Comparison of ENCODE assay signal across 24 cellular contexts in the genomic region with DNA sequence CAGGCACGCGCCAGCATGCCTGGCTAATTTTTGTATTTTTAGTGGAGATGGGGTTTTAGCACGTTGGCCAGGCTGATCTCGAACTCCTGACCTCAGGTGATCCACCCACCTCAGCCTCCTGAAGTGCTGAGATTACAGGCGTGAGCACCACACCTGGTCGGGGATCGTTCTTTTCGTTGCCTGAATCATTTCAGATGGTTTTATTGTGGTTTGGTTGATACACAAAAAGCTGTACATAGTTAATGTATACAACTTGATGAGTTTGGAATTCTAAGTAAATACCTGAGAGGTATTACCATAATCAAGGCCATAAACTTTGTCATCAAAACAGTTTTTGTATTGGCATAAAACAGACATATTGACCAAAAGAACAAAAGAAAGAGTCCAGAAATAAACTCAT.
"Had no signal": no experiment of that assay in that cellular context is flagged by ENCODE, and none has a peak within 500 bp of the region (broad histone marks: within the 10 kb centered on the region; RNA-seq: fewer than 3 reads in every experiment).

No MANE protein-coding gene starts in this region.

- FAIRE-seq: keratinocyte had no signal

- H3K27me3 ChIP-seq: left lung, ovary, right atrium auricular region, tibial nerve, upper lobe of left lung had no signal

- H3K4me1 Mint-ChIP-seq: stimulated activated memory B cell treated with anti-CD40 and anti-IgM and Interleukin-4, amounts not matched to agents 10 μg/mL and 1 μg/mL and 100 μg/mL, for 72 hours had no signal

- H3K4me3 Mint-ChIP-seq: mesothelial cell of epicardium; naive thymus-derived CD4-positive, alpha-beta T cell; natural killer cell treated with Interleukin-12 subunit alpha and Interleukin-12 subunit beta and Interleukin-15 and Interleukin-18, amount 100 ng/mL, for 72 hours; stimulated activated memory B cell treated with anti-CD40 and anti-IgM and Interleukin-4, amounts not matched to agents 10 μg/mL and 1 μg/mL and 100 μg/mL, for 72 hours; stimulated activated naive CD8-positive, alpha-beta T cell treated with anti-CD3 and anti-CD28 coated beads, Interleukin-15, amount 100 ng/mL, for 72 hours had no signal

- H3K4me3 ChIP-seq: left lung, lower lobe of right lung, ovary, right atrium auricular region, skin epidermis, tibial nerve, upper lobe of left lung had no signal

- H3K27ac Mint-ChIP-seq: natural killer cell treated with Interleukin-12 subunit alpha and Interleukin-12 subunit beta and Interleukin-15 and Interleukin-18, amount 100 ng/mL, for 72 hours; progenitor cell of endocrine pancreas; stimulated activated memory B cell treated with anti-CD40 and anti-IgM and Interleukin-4, amounts not matched to agents 10 μg/mL and 1 μg/mL and 100 μg/mL, for 72 hours; stimulated activated naive CD8-positive, alpha-beta T cell treated with anti-CD3 and anti-CD28 coated beads, Interleukin-15, amount 100 ng/mL, for 72 hours had no signal

- H3K36me3 Mint-ChIP-seq: natural killer cell treated with Interleukin-12 subunit alpha and Interleukin-12 subunit beta and Interleukin-15 and Interleukin-18, amount 100 ng/mL, for 72 hours had no signal

- H3K9me3 ChIP-seq: left lung, lower lobe of right lung, ovary, right atrium auricular region, tibial nerve, upper lobe of left lung had no signal

- H3K27ac ChIP-seq: left lung, lower lobe of right lung, ovary, right atrium auricular region, skin epidermis, tibial nerve, upper lobe of left lung had no signal

- ATAC-seq: left cardiac atrium; left lung; lower lobe of right lung; naive thymus-derived CD4-positive, alpha-beta T cell; natural killer cell treated with Interleukin-12 subunit alpha and Interleukin-12 subunit beta and Interleukin-15 and Interleukin-18, amount 100 ng/mL, for 72 hours; sciatic nerve; stimulated activated memory B cell treated with anti-CD40 and anti-IgM and Interleukin-4, amounts not matched to agents 10 μg/mL and 1 μg/mL and 100 μg/mL, for 72 hours; stimulated activated naive CD8-positive, alpha-beta T cell treated with anti-CD3 and anti-CD28 coated beads, Interleukin-15, amount 100 ng/mL, for 72 hours had no signal

- DNase-seq: head of caudate nucleus; hippocampal formation; kidney glomerular epithelial cell; left cardiac atrium; left lung; lower lobe of right lung; naive thymus-derived CD4-positive, alpha-beta T cell; ovary; stimulated activated CD4-positive, alpha-beta T cell treated with anti-CD3 and anti-CD28 coated beads, Interleukin-12 subunit alpha, Interleukin-12 subunit beta, amount 100 ng/mL, for 4 hours; stimulated activated CD4-positive, alpha-beta T cell treated with anti-CD3 and anti-CD28 coated beads, Interleukin-15, amount 100 ng/mL, for 24 hours; stimulated activated CD4-positive, alpha-beta T cell treated with anti-CD3 and anti-CD28 coated beads, Interleukin-4, amount 100 ng/mL, for 24 hours; stimulated activated naive CD4-positive, alpha-beta T cell treated with Interleukin-2 at 50 U/mL for 16 hours; stimulated activated naive CD8-positive, alpha-beta T cell treated with anti-CD3 and anti-CD28 coated beads, Interleukin-15, amount 100 ng/mL, for 72 hours; substantia nigra; upper lobe of left lung had no signal

- H3K36me3 ChIP-seq: ovary had no signal

- H3K9me3 Mint-ChIP-seq: mesothelial cell of epicardium; natural killer cell treated with Interleukin-12 subunit alpha and Interleukin-12 subunit beta and Interleukin-15 and Interleukin-18, amount 100 ng/mL, for 72 hours; stimulated activated memory B cell treated with anti-CD40 and anti-IgM and Interleukin-4, amounts not matched to agents 10 μg/mL and 1 μg/mL and 100 μg/mL, for 72 hours; stimulated activated naive CD8-positive, alpha-beta T cell treated with anti-CD3 and anti-CD28 coated beads, Interleukin-15, amount 100 ng/mL, for 72 hours had no signal
